In the genomic region with DNA sequence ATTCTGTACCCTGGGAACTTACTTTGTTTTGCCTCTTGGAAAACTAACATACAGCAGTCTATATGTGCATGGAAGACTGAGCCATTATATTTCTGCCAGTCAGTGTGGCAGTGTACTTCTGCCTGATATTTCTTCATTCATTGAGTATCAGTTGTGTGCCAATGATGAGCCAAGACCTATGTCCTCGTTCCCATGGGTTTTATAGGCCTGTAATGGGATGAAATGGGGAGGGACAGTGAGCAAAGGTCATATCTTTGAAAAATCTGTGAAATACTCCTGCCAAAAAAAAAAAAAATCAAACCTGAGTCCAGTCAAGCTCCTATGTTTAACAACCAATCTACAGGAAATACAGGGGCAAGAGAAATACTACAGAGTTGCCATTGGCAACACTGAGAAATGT, we compare ENCODE assay signal across 1 cellular context.
TF ChIP-seq lines count a peak whose summit lies in the region.

No MANE protein-coding gene starts in this region.

TF ChIP-seq in K562, 482 proteins besides CTCF, POLR2A, EP300 and RAD21:
- TF ChIP-seq TCF7L2 (IDR thresholded peaks at IDR 0.05; ENCODE audit: low read depth, low read length) = no peak
